10 cellular contexts compared by ENCODE assay signal in the genomic region with DNA sequence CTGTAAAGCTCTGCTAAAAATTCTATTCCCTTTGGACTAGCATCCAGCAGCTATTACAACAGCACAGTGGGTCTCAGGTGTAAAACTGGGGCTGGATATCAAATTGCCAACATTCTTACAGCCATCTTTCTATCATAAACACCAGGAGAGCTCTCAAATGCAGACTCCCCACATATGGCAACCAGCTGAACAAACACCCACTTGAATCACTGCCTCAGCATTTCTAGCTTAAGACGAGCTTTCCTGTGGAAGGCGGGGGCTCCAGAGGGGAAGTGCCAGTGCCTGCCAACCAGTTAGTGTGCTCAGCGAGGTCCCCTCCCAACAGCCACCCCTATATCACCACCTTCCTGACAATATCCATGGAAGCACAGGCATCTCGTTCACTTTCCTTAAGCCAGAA.
DNase-seq lines count a peak whose midpoint lies in the region; ATAC-seq, FAIRE-seq and TF ChIP-seq lines count a peak whose summit lies in the region.
"Had no signal": no experiment of that assay in that cellular context is flagged by ENCODE, and none has a peak within 500 bp of the region (broad histone marks: within the 10 kb centered on the region; RNA-seq: fewer than 3 reads in every experiment).

No MANE protein-coding gene starts in this region.

- intact Hi-C loops in activated T-helper 2 cell treated with anti-CD3 and anti-CD28 coated beads, Interferon-gamma antibody, Interleukin-2, Interleukin-4, amounts not matched to agents 10 μg/mL and 5 μg/mL and 100 μg/mL, durations not matched to agents 14 hours and 24 hours and 36 hours (cut with micrococcal nuclease) = no loop called here

- H2AFZ ChIP-seq in astrocyte (ENCODE audit: low read depth, low read length) = no peak overlapping the region

- H3K9me3 Mint-ChIP-seq in astrocyte (ENCODE audit: unreplicated experiment) = peaks cover 6% of the 10 kb centered on the region
- H3K9me3 Mint-ChIP-seq in activated T-helper 2 cell treated with anti-CD3 and anti-CD28 coated beads, Interferon-gamma antibody, Interleukin-2, Interleukin-4, amounts not matched to agents 10 μg/mL and 5 μg/mL and 100 μg/mL, durations not matched to agents 14 hours and 24 hours and 36 hours = peaks cover 20% of the 10 kb centered on the region

- no peak overlapping the region for H3K9ac ChIP-seq in astrocyte (ENCODE audit: low read length)

- no peaks in the 10 kb centered on the region for H4K20me1 ChIP-seq in astrocyte (ENCODE audit: insufficient read depth, low read length)

- H3K4me2 ChIP-seq in astrocyte (ENCODE audit: low read length) = peak overlapping the region; percentile 43

- H3K36me3 Mint-ChIP-seq in astrocyte (ENCODE audit: low read depth, unreplicated experiment) = peaks cover 20% of the 10 kb centered on the region
- peaks cover 32% of the 10 kb centered on the region for H3K36me3 Mint-ChIP-seq in activated T-helper 2 cell treated with anti-CD3 and anti-CD28 coated beads, Interferon-gamma antibody, Interleukin-2, Interleukin-4, amounts not matched to agents 10 μg/mL and 5 μg/mL and 100 μg/mL, durations not matched to agents 14 hours and 24 hours and 36 hours (ENCODE audit: low read depth)

- H3K79me2 ChIP-seq in astrocyte (ENCODE audit: insufficient read depth, low read length) = no peaks in the 10 kb centered on the region

- no peak overlapping the region for H3K27ac Mint-ChIP-seq in astrocyte (ENCODE audit: unreplicated experiment)
- H3K27ac Mint-ChIP-seq in activated T-helper 2 cell treated with anti-CD3 and anti-CD28 coated beads, Interferon-gamma antibody, Interleukin-2, Interleukin-4, amounts not matched to agents 10 μg/mL and 5 μg/mL and 100 μg/mL, durations not matched to agents 14 hours and 24 hours and 36 hours = no peak overlapping the region

- H3K4me1 Mint-ChIP-seq in astrocyte (ENCODE audit: low read depth, unreplicated experiment) = peaks cover 5% of the 10 kb centered on the region
- peaks cover 2% of the 10 kb centered on the region for H3K4me1 Mint-ChIP-seq in activated T-helper 2 cell treated with anti-CD3 and anti-CD28 coated beads, Interferon-gamma antibody, Interleukin-2, Interleukin-4, amounts not matched to agents 10 μg/mL and 5 μg/mL and 100 μg/mL, durations not matched to agents 14 hours and 24 hours and 36 hours (ENCODE audit: low read depth)

- H3K4me3 ChIP-seq in AG10803 (ENCODE audit: low read length) = peak overlapping the region; percentile 20
- H3K4me3 ChIP-seq in astrocyte (ENCODE audit: insufficient read depth, low read depth, low read length) = no peak overlapping the region
- H3K4me3 ChIP-seq: Peyer's patch had no signal

- no peaks in the 10 kb centered on the region for H3K9me3 ChIP-seq in astrocyte (ENCODE audit: insufficient read depth, low read depth, low read length)
- H3K9me3 ChIP-seq: Peyer's patch had no signal

- peak; percentile 89 for DNase-seq in AG10803 (ENCODE audit: low read depth)
- DNase-seq in NCI-H1417 treated with DMSO at 0.1 percent for 48 hours (lab: John Stamatoyannopoulos, UW) = peak; percentile 74
- peak; percentile 87 for DNase-seq in astrocyte (ENCODE audit: low read depth)
- DNase-seq in left lobe of liver (ENCODE audit: low spot score) = no peak
- no peak for DNase-seq in activated T-helper 2 cell treated with anti-CD3 and anti-CD28 coated beads, Interferon-gamma antibody, Interleukin-2, Interleukin-4, amounts not matched to agents 10 μg/mL and 5 μg/mL and 100 μg/mL, durations not matched to agents 14 hours and 24 hours and 36 hours (ENCODE audit: low spot score)
- DNase-seq in iPS-NIHi7 (ENCODE audit: extremely low spot score) = no peak
- no peak for DNase-seq in cerebellar nuclear complex (lab: John Stamatoyannopoulos, UW)
- DNase-seq: activated effector memory CD4-positive, alpha-beta T cell treated with Interleukin-2 at 50 U/mL for 16 hours; Peyer's patch had no signal

- TF ChIP-seq CTCF in AG10803 (conservative IDR thresholded peaks at IDR 0.05; ENCODE audit: low read length) (no peak; the same call in 1 of the 2 replicates), astrocyte (IDR thresholded peaks at IDR 0.05; ENCODE audit: insufficient read depth, low read depth, low read length) (no peak)

- no peaks in the 10 kb centered on the region for H3K27me3 ChIP-seq in astrocyte (ENCODE audit: insufficient read depth, low read length)
- H3K27me3 ChIP-seq: Peyer's patch had no signal

- H3K4me1 ChIP-seq in astrocyte (ENCODE audit: insufficient read depth, low read length) = peaks cover 16% of the 10 kb centered on the region

- peak overlapping the region; percentile 3 for H3K27ac ChIP-seq in astrocyte (ENCODE audit: low read depth, low read length)

- H3K36me3 ChIP-seq in astrocyte (ENCODE audit: insufficient read depth, low read length) = peaks cover 6% of the 10 kb centered on the region

- ATAC-seq in left lobe of liver = peak; percentile 15
- ATAC-seq in GM18861 (IDR thresholded peaks at IDR 0.05; ENCODE audit: unreplicated experiment) = no peak

- H3K27me3 Mint-ChIP-seq in astrocyte (ENCODE audit: low read depth, unreplicated experiment) = no peaks in the 10 kb centered on the region
- H3K27me3 Mint-ChIP-seq in activated T-helper 2 cell treated with anti-CD3 and anti-CD28 coated beads, Interferon-gamma antibody, Interleukin-2, Interleukin-4, amounts not matched to agents 10 μg/mL and 5 μg/mL and 100 μg/mL, durations not matched to agents 14 hours and 24 hours and 36 hours (ENCODE audit: low read depth) = no peaks in the 10 kb centered on the region

- no peak for FAIRE-seq in astrocyte (lab: Jason Lieb, UNC)

- no peak overlapping the region for H3K4me3 Mint-ChIP-seq in astrocyte (ENCODE audit: unreplicated experiment)
- H3K4me3 Mint-ChIP-seq in activated T-helper 2 cell treated with anti-CD3 and anti-CD28 coated beads, Interferon-gamma antibody, Interleukin-2, Interleukin-4, amounts not matched to agents 10 μg/mL and 5 μg/mL and 100 μg/mL, durations not matched to agents 14 hours and 24 hours and 36 hours (ENCODE audit: low read depth) = no peak overlapping the region

Comparison
In these comparisons a context has a peak if more than half of its experiments do, and no peak if none do; other contexts are left out.
1. DNase-seq: peak in AG10803 (single experiment), NCI-H1417 treated with DMSO at 0.1 percent for 48 hours (single experiment) and astrocyte (single experiment); none in left lobe of liver (single experiment), activated T-helper 2 cell treated with anti-CD3 and anti-CD28 coated beads, Interferon-gamma antibody, Interleukin-2, Interleukin-4, amounts not matched to agents 10 μg/mL and 5 μg/mL and 100 μg/mL, durations not matched to agents 14 hours and 24 hours and 36 hours (single experiment), iPS-NIHi7 (single experiment) and cerebellar nuclear complex (0 of 2).